ENCODE assay signal across 18 cellular contexts in genomic region chr9:121260457-121261106, GRCh38. TPM values are rescaled to one million over a fixed set of nuclear protein-coding genes. Genes with fewer than 3 reads are reported as not detected.
DNase-seq lines count a peak whose midpoint lies in the region; ATAC-seq and TF ChIP-seq lines count a peak whose summit lies in the region.
"Had no signal": no experiment of that assay in that cellular context is flagged by ENCODE, and none has a peak within 500 bp of the region (broad histone marks: within the 10 kb centered on the region; RNA-seq: fewer than 3 reads in every experiment).

No MANE protein-coding gene starts in this region.

- no peak overlapping the region for H3K4me3 Mint-ChIP-seq in GM23338
- H3K4me3 Mint-ChIP-seq in brain = peak overlapping the region in 4 of 5 experiments; percentile 20 to 53 (median 42)
- no peak overlapping the region for H3K4me3 Mint-ChIP-seq in activated CD4-positive, alpha-beta memory T cell treated with anti-CD3 and anti-CD28 coated beads, Interleukin-2, amount 10 ng/mL, durations not matched to agents 7 days and 5 days
- H3K4me3 Mint-ChIP-seq: activated CD8-positive, alpha-beta T cell treated with anti-CD3 and anti-CD28 coated beads for 36 hours; activated naive CD8-positive, alpha-beta T cell treated with anti-CD3 and anti-CD28 coated beads, Interleukin-2, amount 10 ng/mL, durations not matched to agents 7 days and 5 days; activated T-cell treated with anti-CD3 and anti-CD28 coated beads, Interleukin-2, amount 50 U/mL, for 72 hours; stimulated activated naive CD8-positive, alpha-beta T cell treated with anti-CD3 and anti-CD28 coated beads, Interleukin-15, Interleukin-2, amounts not matched to agents 100 ng/mL and 50 ng/mL, for 24 hours; T-helper 1 cell treated with Interleukin-12 subunit alpha and Interleukin-12 subunit beta and Interleukin-4 antibody, amounts not matched to agents 30 μg/mL and 1 μg/mL, for 36 hours had no signal

- H3F3A ChIP-seq in GM23338 (replicated peaks; ENCODE audit: low read depth) = no peaks in the 10 kb centered on the region

- no peaks in the 10 kb centered on the region for H3K79me2 ChIP-seq in GM23338 (replicated peaks; ENCODE audit: insufficient read depth)

- peak overlapping the region; percentile 37; the same call in 1 of the 2 replicates for H3K4me2 ChIP-seq in GM23338

- intact Hi-C loops in sciatic nerve (cut with DNase I) = loop anchor here (10.0 kb wide), 1 partner anchor 46 kb away; no protein-coding TSS in a partner anchor

- no peak overlapping the region for H3K27ac ChIP-seq in GM23338 (ENCODE audit: low read depth)
- H3K27ac ChIP-seq: left lung, psoas muscle, VCaP had no signal

- DNase-seq in GM23338 (ENCODE audit: low spot score) (no peak), islet precursor cell (peak; percentile 57), sciatic nerve (ENCODE audit: low spot score) (no peak), GF-D8 (lab: John Stamatoyannopoulos, UW) (no peak)
- no peak for DNase-seq in stimulated activated CD4-positive, alpha-beta T cell treated with anti-CD3 and anti-CD28 coated beads, Interleukin-4, amount 100 ng/mL, for 4 hours
- DNase-seq in activated CD4-positive, alpha-beta memory T cell treated with anti-CD3 and anti-CD28 coated beads, Interleukin-2, amount 10 ng/mL, durations not matched to agents 7 days and 5 days = no peak
- DNase-seq: activated CD8-positive, alpha-beta T cell treated with anti-CD3 and anti-CD28 coated beads for 36 hours; activated naive CD8-positive, alpha-beta T cell treated with anti-CD3 and anti-CD28 coated beads, Interleukin-2, amount 10 ng/mL, durations not matched to agents 7 days and 5 days; activated T-cell treated with anti-CD3 and anti-CD28 coated beads, Interleukin-2, amount 50 U/mL, for 72 hours; left lung; naive B cell; stimulated activated CD4-positive, alpha-beta T cell treated with anti-CD3 and anti-CD28 coated beads, Interleukin-15, amount 100 ng/mL, for 24 hours had no signal

- H3K4me3 ChIP-seq in GM23338 = no peak overlapping the region
- H3K4me3 ChIP-seq: left lung, psoas muscle had no signal

- H3K4me1 Mint-ChIP-seq in GM23338 = peaks cover 28% of the 10 kb centered on the region
- H3K4me1 Mint-ChIP-seq in brain = peaks cover 57% of the 10 kb centered on the region
- H3K4me1 Mint-ChIP-seq in activated CD4-positive, alpha-beta memory T cell treated with anti-CD3 and anti-CD28 coated beads, Interleukin-2, amount 10 ng/mL, durations not matched to agents 7 days and 5 days = no peaks in the 10 kb centered on the region
- H3K4me1 Mint-ChIP-seq: naive B cell had no signal

- POLR2A ChIA-PET in activated CD4-positive, alpha-beta memory T cell treated with anti-CD3 and anti-CD28 coated beads, Interleukin-2, amount 10 ng/mL, durations not matched to agents 7 days and 5 days (lab: Charles Lee) = no interaction called here

- no peaks in the 10 kb centered on the region for H3K9me2 ChIP-seq in GM23338 (ENCODE audit: insufficient read depth)

- peaks cover 23% of the 10 kb centered on the region for H3K4me1 ChIP-seq in GM23338 (ENCODE audit: insufficient read depth)

- no peaks in the 10 kb centered on the region for H3K36me3 ChIP-seq in GM23338 (ENCODE audit: insufficient read depth)
- H3K36me3 ChIP-seq: left lung had no signal

- no peaks in the 10 kb centered on the region for H4K20me1 ChIP-seq in GM23338 (replicated peaks; ENCODE audit: insufficient read depth)

- H3K27me3 Mint-ChIP-seq in GM23338 (ENCODE audit: insufficient read depth, low read depth, poor library complexity) (peaks cover 4% of the 10 kb centered on the region), brain (peaks cover 17% of the 10 kb centered on the region)
- H3K27me3 Mint-ChIP-seq in activated CD4-positive, alpha-beta memory T cell treated with anti-CD3 and anti-CD28 coated beads, Interleukin-2, amount 10 ng/mL, durations not matched to agents 7 days and 5 days = no peaks in the 10 kb centered on the region
- H3K27me3 Mint-ChIP-seq: naive B cell had no signal

- CTCF ChIA-PET in activated CD4-positive, alpha-beta memory T cell treated with anti-CD3 and anti-CD28 coated beads, Interleukin-2, amount 10 ng/mL, durations not matched to agents 7 days and 5 days (lab: Charles Lee) = interaction anchor here (1.0 kb wide), 1 partner anchor 49 kb away, joined by 3 read pairs; no protein-coding TSS in a partner anchor

- TF ChIP-seq CTCF in GM23338 (conservative IDR thresholded peaks at IDR 0.05; ENCODE audit: low read depth in 2 of 2) (no peak), brain (conservative IDR thresholded peaks at IDR 0.05) (no peak)

- H3K27ac Mint-ChIP-seq in GM23338 = no peak overlapping the region
- H3K27ac Mint-ChIP-seq in brain = peak overlapping the region in 4 of 5 experiments; percentile 26 to 81 (median 72)
- H3K27ac Mint-ChIP-seq in activated CD4-positive, alpha-beta memory T cell treated with anti-CD3 and anti-CD28 coated beads, Interleukin-2, amount 10 ng/mL, durations not matched to agents 7 days and 5 days = no peak overlapping the region
- H3K27ac Mint-ChIP-seq: activated CD8-positive, alpha-beta T cell treated with anti-CD3 and anti-CD28 coated beads for 36 hours; activated naive CD8-positive, alpha-beta T cell treated with anti-CD3 and anti-CD28 coated beads, Interleukin-2, amount 10 ng/mL, durations not matched to agents 7 days and 5 days; activated T-cell treated with anti-CD3 and anti-CD28 coated beads, Interleukin-2, amount 50 U/mL, for 72 hours; stimulated activated naive CD8-positive, alpha-beta T cell treated with anti-CD3 and anti-CD28 coated beads, Interleukin-15, Interleukin-2, amounts not matched to agents 100 ng/mL and 50 ng/mL, for 24 hours; T-helper 1 cell treated with Interleukin-12 subunit alpha and Interleukin-12 subunit beta and Interleukin-4 antibody, amounts not matched to agents 30 μg/mL and 1 μg/mL, for 36 hours had no signal

- no peaks in the 10 kb centered on the region; the same call in 2 of the 3 replicates for H3K9me3 Mint-ChIP-seq in GM23338
- no peaks in the 10 kb centered on the region for H3K9me3 Mint-ChIP-seq in brain
- H3K9me3 Mint-ChIP-seq in activated CD4-positive, alpha-beta memory T cell treated with anti-CD3 and anti-CD28 coated beads, Interleukin-2, amount 10 ng/mL, durations not matched to agents 7 days and 5 days = no peaks in the 10 kb centered on the region
- H3K9me3 Mint-ChIP-seq: activated CD8-positive, alpha-beta T cell treated with anti-CD3 and anti-CD28 coated beads for 36 hours; activated naive CD8-positive, alpha-beta T cell treated with anti-CD3 and anti-CD28 coated beads, Interleukin-2, amount 10 ng/mL, durations not matched to agents 7 days and 5 days; activated T-cell treated with anti-CD3 and anti-CD28 coated beads, Interleukin-2, amount 50 U/mL, for 72 hours; naive B cell; stimulated activated naive CD8-positive, alpha-beta T cell treated with anti-CD3 and anti-CD28 coated beads, Interleukin-15, Interleukin-2, amounts not matched to agents 100 ng/mL and 50 ng/mL, for 24 hours; T-helper 1 cell treated with Interleukin-12 subunit alpha and Interleukin-12 subunit beta and Interleukin-4 antibody, amounts not matched to agents 30 μg/mL and 1 μg/mL, for 36 hours had no signal

- no peak overlapping the region for H2AFZ ChIP-seq in GM23338

- peaks cover 18% of the 10 kb centered on the region for H3K27me3 ChIP-seq in GM23338 (ENCODE audit: insufficient read depth)
- H3K27me3 ChIP-seq: left lung had no signal

- H3K36me3 Mint-ChIP-seq in GM23338 (ENCODE audit: low read depth) (no peaks in the 10 kb centered on the region), brain (no peaks in the 10 kb centered on the region)
- no peaks in the 10 kb centered on the region for H3K36me3 Mint-ChIP-seq in activated CD4-positive, alpha-beta memory T cell treated with anti-CD3 and anti-CD28 coated beads, Interleukin-2, amount 10 ng/mL, durations not matched to agents 7 days and 5 days (ENCODE audit: low read depth)
- H3K36me3 Mint-ChIP-seq: activated naive CD8-positive, alpha-beta T cell treated with anti-CD3 and anti-CD28 coated beads, Interleukin-2, amount 10 ng/mL, durations not matched to agents 7 days and 5 days had no signal

- ATAC-seq in GM23338 = no peak
- ATAC-seq in sciatic nerve = peak; percentile 11
- ATAC-seq in GM21423 (IDR thresholded peaks at IDR 0.05; ENCODE audit: unreplicated experiment) = no peak
- ATAC-seq: activated CD8-positive, alpha-beta T cell treated with anti-CD3 and anti-CD28 coated beads for 36 hours; activated T-cell treated with anti-CD3 and anti-CD28 coated beads, Interleukin-2, amount 50 U/mL, for 72 hours had no signal

TF ChIP-seq in GM23338, 12 proteins besides CTCF, POLR2A, EP300 and RAD21:
- no peak for TF ChIP-seq NANOG (IDR thresholded peaks at IDR 0.05; ENCODE audit: borderline replicate concordance)

RNA-seq across cellular contexts. Expression of gene GSN, which starts 7.4 kb away (rescaled TPM):
- 85.7 and 101 TPM in 2 replicates for total RNA-seq in GM23338 (2014; rRNA removed; shearing (Covaris generic))
- polyA plus RNA-seq in GM23338 (2016; fragmentation: Nextera tagmentation; extraction: Ambion mirVana) (30.2 and 38.3 TPM in 2 replicates), brain (ENCODE audit: insufficient read depth, low read depth, low replicate concordance) (430 TPM)
- 1,757 TPM for total RNA-seq in sciatic nerve
- total RNA-seq in activated CD4-positive, alpha-beta memory T cell treated with anti-CD3 and anti-CD28 coated beads, Interleukin-2, amount 10 ng/mL, durations not matched to agents 7 days and 5 days = 1 to 10 TPM; 5.8 to 6.0 TPM

RNA-seq across cellular contexts. Expression of gene RAB14, which starts 58.9 kb away (rescaled TPM):
- 29.7 and 31.0 TPM in 2 replicates for total RNA-seq in GM23338 (2014; rRNA removed; shearing (Covaris generic))
- polyA plus RNA-seq in GM23338 (2016; fragmentation: Nextera tagmentation; extraction: Ambion mirVana) = 21.1 and 22.8 TPM in 2 replicates
- polyA plus RNA-seq in brain (ENCODE audit: insufficient read depth, low read depth, low replicate concordance) = 84.0 TPM
- 67.7 TPM for total RNA-seq in sciatic nerve
- 10 to 100 TPM; 65.8 to 68.1 TPM for total RNA-seq in activated CD4-positive, alpha-beta memory T cell treated with anti-CD3 and anti-CD28 coated beads, Interleukin-2, amount 10 ng/mL, durations not matched to agents 7 days and 5 days

Comparison
In these comparisons a context has a peak if more than half of its experiments do, and no peak if none do; other contexts are left out.
1. H3K27ac Mint-ChIP-seq: peak in brain (4 of 5); none in GM23338 (single experiment) and activated CD4-positive, alpha-beta memory T cell treated with anti-CD3 and anti-CD28 coated beads, Interleukin-2, amount 10 ng/mL, durations not matched to agents 7 days and 5 days (single experiment).
2. H3K4me3 Mint-ChIP-seq: peak in brain (4 of 5); none in GM23338 (single experiment) and activated CD4-positive, alpha-beta memory T cell treated with anti-CD3 and anti-CD28 coated beads, Interleukin-2, amount 10 ng/mL, durations not matched to agents 7 days and 5 days (single experiment).
3. RNA of gene GSN, which starts 7.4 kb away (total RNA-seq): 1,757 TPM in sciatic nerve (single experiment); 85.7 to 101 TPM in GM23338 and 5.8 to 6.0 TPM in activated CD4-positive, alpha-beta memory T cell treated with anti-CD3 and anti-CD28 coated beads, Interleukin-2, amount 10 ng/mL, durations not matched to agents 7 days and 5 days; every median in the first group is over 10 times any median in the second.